In genomic region chr9:123972618-123973017, GRCh38 we compare ENCODE assay signal across 2 cellular contexts.
TF ChIP-seq lines count a peak whose summit lies in the region.

No MANE protein-coding gene starts in this region.

TF ChIP-seq in HepG2, 621 proteins besides CTCF, POLR2A, EP300 and RAD21:
- TF ChIP-seq CHCHD3 (CRISPR knock-in tag; IDR thresholded peaks at IDR 0.05) (0 out of 2 replicates have a peak, but pooled peaks have one; percentile 50), ZNF282 (IDR thresholded peaks at IDR 0.05; ENCODE audit: partially characterized antibody) (peak; percentile 56), NFIB (CRISPR knock-in tag; IDR thresholded peaks at IDR 0.05; ENCODE audit: borderline replicate concordance) (no peak), FLYWCH1 (CRISPR knock-in tag; IDR thresholded peaks at IDR 0.05) (no peak), SRF (IDR thresholded peaks at IDR 0.05; ENCODE audit: low read depth, low read length) (no peak)
- TF ChIP-seq, protein P1, sequence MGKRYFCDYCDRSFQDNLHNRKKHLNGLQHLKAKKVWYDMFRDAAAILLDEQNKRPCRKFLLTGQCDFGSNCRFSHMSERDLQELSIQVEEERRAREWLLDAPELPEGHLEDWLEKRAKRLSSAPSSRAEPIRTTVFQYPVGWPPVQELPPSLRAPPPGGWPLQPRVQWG (CRISPR knock-in tag; IDR thresholded peaks at IDR 0.05; ENCODE audit: borderline replicate concordance, low read depth): no peak

TF ChIP-seq in K562, 482 proteins besides CTCF, POLR2A, EP300 and RAD21:
- TF ChIP-seq CHCHD3 (CRISPR knock-in tag; IDR thresholded peaks at IDR 0.05): no peak
- no peak for TF ChIP-seq SRSF9 (IDR thresholded peaks at IDR 0.05; ENCODE audit: borderline replicate concordance, low read depth, low read length)
- TF ChIP-seq ZBTB43 (CRISPR knock-in tag; IDR thresholded peaks at IDR 0.05): peak; percentile 89
- TF ChIP-seq, protein P2, sequence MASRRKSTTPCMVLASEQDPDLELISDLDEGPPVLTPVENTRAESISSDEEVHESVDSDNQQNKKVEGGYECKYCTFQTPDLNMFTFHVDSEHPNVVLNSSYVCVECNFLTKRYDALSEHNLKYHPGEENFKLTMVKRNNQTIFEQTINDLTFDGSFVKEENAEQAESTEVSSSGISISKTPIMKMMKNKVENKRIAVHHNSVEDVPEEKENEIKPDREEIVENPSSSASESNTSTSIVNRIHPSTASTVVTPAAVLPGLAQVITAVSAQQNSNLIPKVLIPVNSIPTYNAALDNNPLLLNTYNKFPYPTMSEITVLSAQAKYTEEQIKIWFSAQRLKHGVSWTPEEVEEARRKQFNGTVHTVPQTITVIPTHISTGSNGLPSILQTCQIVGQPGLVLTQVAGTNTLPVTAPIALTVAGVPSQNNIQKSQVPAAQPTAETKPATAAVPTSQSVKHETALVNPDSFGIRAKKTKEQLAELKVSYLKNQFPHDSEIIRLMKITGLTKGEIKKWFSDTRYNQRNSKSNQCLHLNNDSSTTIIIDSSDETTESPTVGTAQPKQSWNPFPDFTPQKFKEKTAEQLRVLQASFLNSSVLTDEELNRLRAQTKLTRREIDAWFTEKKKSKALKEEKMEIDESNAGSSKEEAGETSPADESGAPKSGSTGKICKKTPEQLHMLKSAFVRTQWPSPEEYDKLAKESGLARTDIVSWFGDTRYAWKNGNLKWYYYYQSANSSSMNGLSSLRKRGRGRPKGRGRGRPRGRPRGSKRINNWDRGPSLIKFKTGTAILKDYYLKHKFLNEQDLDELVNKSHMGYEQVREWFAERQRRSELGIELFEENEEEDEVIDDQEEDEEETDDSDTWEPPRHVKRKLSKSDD (conservative IDR thresholded peaks at IDR 0.05; ENCODE audit: low read length): no peak
